8 cellular contexts compared by ENCODE assay signal in genomic region chr4:150242820-150243458, GRCh38.
DNase-seq lines count a peak whose midpoint lies in the region; ATAC-seq and TF ChIP-seq lines count a peak whose summit lies in the region.

No MANE protein-coding gene starts in this region.

- peak; percentile 92 for TF ChIP-seq CTCF in 22Rv1 (IDR thresholded peaks at IDR 0.05)
- peak; percentile 48 for TF ChIP-seq CTCF in activated B cell treated with CpG ODN at 0.5 μM for 24 hours (IDR thresholded peaks at IDR 0.05)
- peak; percentile 86 for TF ChIP-seq CTCF in thoracic aorta (IDR thresholded peaks at IDR 0.05)

- intact Hi-C loops in activated B cell treated with CpG ODN at 0.5 μM for 24 hours (cut with micrococcal nuclease): loop anchor here (1.0 to 2.0 kb wide), 4 partner anchors 233 to 624 kb away; no protein-coding TSS in a partner anchor

- no peak overlapping the region for H3K4me3 ChIP-seq in thoracic aorta

- H3K4me3 Mint-ChIP-seq in activated B cell treated with CpG ODN at 0.5 μM for 24 hours: no peak overlapping the region

- H3K36me3 ChIP-seq in thoracic aorta: peaks cover under 1% of the 10 kb centered on the region

- H3K36me3 Mint-ChIP-seq in activated B cell treated with CpG ODN at 0.5 μM for 24 hours (ENCODE audit: low read depth): no peaks in the 10 kb centered on the region

- peaks cover 3 to 24% of the 10 kb centered on the region in 2 donors for H3K4me1 ChIP-seq in thoracic aorta (ENCODE audit: control insufficient read depth in 1 of 2, low read depth in 2 of 2)

- CTCF ChIA-PET in activated B cell treated with CpG ODN at 0.5 μM for 24 hours (lab: Charles Lee): interaction anchor here (0.7 to 3.0 kb wide), 15 partner anchors 9 to 624 kb away, joined by 3 to 30 read pairs (median 3); no protein-coding TSS in a partner anchor

- ATAC-seq in activated B cell treated with CpG ODN at 0.5 μM for 24 hours (ENCODE audit: low read depth) (no peak), thoracic aorta (ENCODE audit: insufficient number of reproducible peaks, low FRiP score, low read depth) (no peak), HG03565 (IDR thresholded peaks at IDR 0.05; ENCODE audit: unreplicated experiment) (no peak)

- no peak overlapping the region for H3K27ac Mint-ChIP-seq in activated B cell treated with CpG ODN at 0.5 μM for 24 hours

- DNase-seq in DMS53 treated with DMSO at 0.1 percent for 48 hours (lab: John Stamatoyannopoulos, UW; ENCODE audit: unreplicated experiment): peak; percentile 10
- peak; percentile 71 for DNase-seq in HuH-7 (ENCODE audit: low spot score)
- no peak for DNase-seq in activated B cell treated with CpG ODN at 0.5 μM for 24 hours
- peak; percentile 45 for DNase-seq in hepatic stellate cell (ENCODE audit: low spot score)
- no peak for DNase-seq in thoracic aorta (ENCODE audit: low spot score)
- no peak for DNase-seq in cortex of kidney (lab: John Stamatoyannopoulos, UW)

- POLR2A ChIA-PET in activated B cell treated with CpG ODN at 0.5 μM for 24 hours (lab: Charles Lee): no interaction called here

- no peaks in the 10 kb centered on the region for H3K9me3 Mint-ChIP-seq in activated B cell treated with CpG ODN at 0.5 μM for 24 hours

- H3K27me3 ChIP-seq in thoracic aorta (replicated peaks; ENCODE audit: insufficient read depth): no peaks in the 10 kb centered on the region

- H3K9me3 ChIP-seq in thoracic aorta: no peaks in the 10 kb centered on the region

- no peak overlapping the region for H3K27ac ChIP-seq in 22Rv1
- H3K27ac ChIP-seq in thoracic aorta: no peak overlapping the region

- no peaks in the 10 kb centered on the region for H3K4me1 Mint-ChIP-seq in activated B cell treated with CpG ODN at 0.5 μM for 24 hours

- H3K27me3 Mint-ChIP-seq in activated B cell treated with CpG ODN at 0.5 μM for 24 hours: peaks cover 3% of the 10 kb centered on the region

Comparison
In these comparisons a context has a peak if more than half of its experiments do, and no peak if none do; other contexts are left out.
1. DNase-seq: peak in DMS53 treated with DMSO at 0.1 percent for 48 hours (single experiment), HuH-7 (single experiment) and hepatic stellate cell (single experiment); none in activated B cell treated with CpG ODN at 0.5 μM for 24 hours (single experiment), thoracic aorta (single experiment) and cortex of kidney (single experiment).
2. Peak in every context shown above with its lines, with median percentiles within 50 percentile points of each other: CTCF ChIP-seq.